Comparison of ENCODE assay signal across 1 cellular context in genomic region chr15:64975390-64975789, GRCh38.
TF ChIP-seq lines count a peak whose summit lies in the region.

No MANE protein-coding gene starts in this region.

TF ChIP-seq in IMR-90, 13 proteins besides CTCF, POLR2A, EP300 and RAD21 (continued from another document):
- no peak for TF ChIP-seq ELK1 (IDR thresholded peaks at IDR 0.05; ENCODE audit: borderline replicate concordance, low read depth, low read length)
